In genomic region chrX:153983321-153983729, GRCh38 we compare ENCODE assay signal across 11 cellular contexts. TPM values are rescaled to one million over a fixed set of nuclear protein-coding genes. Genes with fewer than 3 reads are reported as not detected.
DNase-seq lines count a peak whose midpoint lies in the region; ATAC-seq and TF ChIP-seq lines count a peak whose summit lies in the region.
"Had no signal": no experiment of that assay in that cellular context is flagged by ENCODE, and none has a peak within 500 bp of the region (broad histone marks: within the 10 kb centered on the region; RNA-seq: fewer than 3 reads in every experiment).

No MANE protein-coding gene starts in this region.

- no TSS peak for BruUV-seq in OCI-LY7 (replicated peaks; lab: Mats Ljungman, UMichigan)

- POLR2A ChIA-PET in OCI-LY7 (lab: Charles Lee), result no interaction called here

- peaks cover 0 to 3% of the 10 kb centered on the region in 2 donors for H3K27me3 ChIP-seq in tibial nerve

- peaks cover 9% of the 10 kb centered on the region for H3K36me3 Mint-ChIP-seq in dendritic cell treated with granulocyte-macrophage colony-stimulating factor and Interleukin-4, amounts not matched to agents 40 ng/mL and 50 ng/mL, for 4 days (ENCODE audit: low read depth)

- no peaks in the 10 kb centered on the region for H3K27me3 Mint-ChIP-seq in dendritic cell treated with granulocyte-macrophage colony-stimulating factor and Interleukin-4, amounts not matched to agents 40 ng/mL and 50 ng/mL, for 4 days

- H2AFZ ChIP-seq in OCI-LY7 (ENCODE audit: low read length), result 0 out of 2 replicates have a peak overlapping the region, but pooled peaks have one; percentile 39

- no peaks in the 10 kb centered on the region for H4K20me1 ChIP-seq in OCI-LY7 (ENCODE audit: insufficient read depth, low read length)

- CTCF ChIA-PET in OCI-LY7 (lab: Charles Lee; ENCODE audit: unreplicated experiment), result no interaction called here

- peak; percentile 24 for DNase-seq in stimulated activated CD4-positive, alpha-beta T cell treated with anti-CD3 and anti-CD28 coated beads, Interleukin-15, amount 100 ng/mL, for 24 hours
- no peak for DNase-seq in stimulated activated CD4-positive, alpha-beta T cell treated with anti-CD3 and anti-CD28 coated beads, Interleukin-12 subunit alpha, Interleukin-12 subunit beta, amount 100 ng/mL, for 4 hours
- DNase-seq in OCI-LY7 (ENCODE audit: low spot score) (no peak), tibial nerve (ENCODE audit: low spot score in 2 of 2) (no peak)
- DNase-seq: DMS79 treated with DMSO at 0.1 percent for 48 hours, left lung had no signal

- H3K4me1 ChIP-seq in OCI-LY7 (ENCODE audit: insufficient read depth, low read length, poor library complexity, severe bottlenecking) (peaks cover 11% of the 10 kb centered on the region), tibial nerve (peaks cover 0 to 33% (median 9%) of the 10 kb centered on the region in 4 donors)
- H3K4me1 ChIP-seq: prostate gland had no signal

- TF ChIP-seq CTCF in OCI-LY7 (conservative IDR thresholded peaks at IDR 0.05; ENCODE audit: low read length) (no peak), tibial nerve (IDR thresholded peaks at IDR 0.05) (no peak)

- H3K9me3 Mint-ChIP-seq in dendritic cell treated with granulocyte-macrophage colony-stimulating factor and Interleukin-4, amounts not matched to agents 40 ng/mL and 50 ng/mL, for 4 days, result no peaks in the 10 kb centered on the region

- H3K4me3 ChIP-seq in OCI-LY7 (ENCODE audit: low read depth, low read length, poor library complexity, severe bottlenecking) (no peak overlapping the region), tibial nerve (no peak overlapping the region)
- H3K4me3 ChIP-seq: left lung, prostate gland had no signal

- H3K27ac Mint-ChIP-seq in dendritic cell treated with granulocyte-macrophage colony-stimulating factor and Interleukin-4, amounts not matched to agents 40 ng/mL and 50 ng/mL, for 4 days, result peak overlapping the region; percentile 87

- H3K4me3 Mint-ChIP-seq in dendritic cell treated with granulocyte-macrophage colony-stimulating factor and Interleukin-4, amounts not matched to agents 40 ng/mL and 50 ng/mL, for 4 days, result no peak overlapping the region

- no peaks in the 10 kb centered on the region for H3K9me2 ChIP-seq in OCI-LY7 (ENCODE audit: insufficient read depth, low read length)

- no peaks in the 10 kb centered on the region for H3K79me2 ChIP-seq in OCI-LY7 (ENCODE audit: insufficient read depth, low read depth, low read length)

- H3K4me2 ChIP-seq in OCI-LY7 (ENCODE audit: low read length), result no peak overlapping the region

- H3K36me3 ChIP-seq in OCI-LY7 (ENCODE audit: insufficient read depth, low read length) (no peaks in the 10 kb centered on the region), tibial nerve (no peaks in the 10 kb centered on the region)
- H3K36me3 ChIP-seq: left lung, prostate gland had no signal

- intact Hi-C loops in OCI-LY7 (cut with micrococcal nuclease; ENCODE audit: unreplicated experiment), result no loop called here
- intact Hi-C loops in dendritic cell treated with granulocyte-macrophage colony-stimulating factor and Interleukin-4, amounts not matched to agents 40 ng/mL and 50 ng/mL, for 4 days (cut with micrococcal nuclease), result no loop called here

- no peak for TF ChIP-seq EP300 in tibial nerve (IDR thresholded peaks at IDR 0.05)

- peaks cover 41% of the 10 kb centered on the region for H3K4me1 Mint-ChIP-seq in dendritic cell treated with granulocyte-macrophage colony-stimulating factor and Interleukin-4, amounts not matched to agents 40 ng/mL and 50 ng/mL, for 4 days (ENCODE audit: low read depth)

- no peak for ATAC-seq in HG03469 (IDR thresholded peaks at IDR 0.05; ENCODE audit: unreplicated experiment)
- no peak for ATAC-seq in GM21528 (IDR thresholded peaks at IDR 0.05; ENCODE audit: low FRiP score, unreplicated experiment)
- ATAC-seq in HG03457 (IDR thresholded peaks at IDR 0.05; ENCODE audit: unreplicated experiment), result no peak
- ATAC-seq: left lung had no signal

- H3K27ac ChIP-seq in OCI-LY7 (ENCODE audit: low read depth, low read length, poor library complexity, severe bottlenecking), result no peak overlapping the region
- H3K27ac ChIP-seq in tibial nerve, result peak overlapping the region in 3 of 4 donors; percentile 26 to 84 (median 43)

- H3K9me3 ChIP-seq in OCI-LY7 (ENCODE audit: low read length) (no peaks in the 10 kb centered on the region), tibial nerve (no peaks in the 10 kb centered on the region)
- H3K9me3 ChIP-seq: left lung, prostate gland had no signal

- TF ChIP-seq POLR2A in tibial nerve (IDR thresholded peaks at IDR 0.05), result no peak

- WGBS in tibial nerve, 2 donors, result 82 to 93% methylated on average over 3 to 9 of the region's 9 CpGs

RNA-seq across cellular contexts. Expression of gene TMEM187, which starts 10.8 kb away (rescaled TPM):
- total RNA-seq in OCI-LY7 (2014; rRNA removed; shearing (Covaris generic)), result 0.85 and 1.4 TPM in 2 replicates
- total RNA-seq in OCI-LY7 (2022) (3.2 and 4.5 TPM in 2 replicates), tibial nerve (10 to 100 TPM in 2 of 4 donors, 1 to 10 TPM in 2; 4.2 to 16.4 (median 9.6) TPM)

RNA-seq across cellular contexts. Expression of gene HCFC1, which starts 11.7 kb away (rescaled TPM):
- total RNA-seq in OCI-LY7 (2014; rRNA removed; shearing (Covaris generic)), result 51.9 and 64.2 TPM in 2 replicates
- total RNA-seq in OCI-LY7 (2022), result 134 TPM in 2 replicates
- 10 to 100 TPM; 42.6 to 52.2 (median 48.9) TPM for total RNA-seq in tibial nerve

RNA-seq across cellular contexts. Expression of gene IRAK1, which starts 36.4 kb away (rescaled TPM):
- 56.8 and 75.5 TPM in 2 replicates for total RNA-seq in OCI-LY7 (2014; rRNA removed; shearing (Covaris generic))
- total RNA-seq in OCI-LY7 (2022) (119 and 136 TPM in 2 replicates), tibial nerve (100 to 1,000 TPM in 1 of 4 donors, 10 to 100 TPM in 3; 50.7 to 127 (median 64.4) TPM)

RNA-seq across cellular contexts. Expression of gene RENBP, which starts 38.9 kb away (rescaled TPM):
- 2.8 and 3.6 TPM in 2 replicates for total RNA-seq in OCI-LY7 (2014; rRNA removed; shearing (Covaris generic))
- total RNA-seq in OCI-LY7 (2022) (6.2 and 6.8 TPM in 2 replicates), tibial nerve (10 to 100 TPM; 12.1 to 28.8 (median 17.8) TPM)

RNA-seq across cellular contexts. Expression of gene NAA10, which starts 48.5 kb away (rescaled TPM):
- 77.5 and 82.7 TPM in 2 replicates for total RNA-seq in OCI-LY7 (2014; rRNA removed; shearing (Covaris generic))
- total RNA-seq in OCI-LY7 (2022) (90.5 and 105 TPM in 2 replicates), tibial nerve (100 to 1,000 TPM in 1 of 4 donors, 10 to 100 TPM in 3; 48.0 to 152 (median 73.8) TPM)
